In genomic region chr10:125262920-125263319, GRCh38 we compare ENCODE assay signal across 19 cellular contexts.
"Had no signal": no experiment of that assay in that cellular context is flagged by ENCODE, and none has a peak within 500 bp of the region (broad histone marks: within the 10 kb centered on the region; RNA-seq: fewer than 3 reads in every experiment).

No MANE protein-coding gene starts in this region.

- H3K36me3 Mint-ChIP-seq: naive B cell had no signal

- H3K27me3 ChIP-seq: gastroesophageal sphincter, testis, tibial nerve, upper lobe of right lung had no signal

- H3K4me3 ChIP-seq: coronary artery, gastroesophageal sphincter, left ventricle myocardium inferior, lower lobe of right lung, spleen, testis, tibial nerve, upper lobe of right lung had no signal

- H3K4me1 Mint-ChIP-seq: nephron had no signal

- H3K36me3 ChIP-seq: gastroesophageal sphincter, left ventricle myocardium inferior, lower lobe of right lung, spleen, tibial nerve, upper lobe of right lung had no signal

- H3K4me3 Mint-ChIP-seq: naive B cell; nephron; stimulated activated naive B cell treated with anti-CD40 and anti-IgM and Interleukin-4, amounts not matched to agents 10 μg/mL and 1 μg/mL and 100 μg/mL, for 72 hours; stimulated activated naive CD8-positive, alpha-beta T cell treated with anti-CD3 and anti-CD28 coated beads, Interleukin-15, amount 100 ng/mL, for 72 hours had no signal

- H3K27ac ChIP-seq: coronary artery, gastroesophageal sphincter, left ventricle myocardium inferior, lower lobe of right lung, spleen, testis, tibial nerve, upper lobe of right lung had no signal

- H3K4me1 ChIP-seq: gastroesophageal sphincter, left ventricle myocardium inferior, lower lobe of right lung, spleen, testis, tibial nerve, upper lobe of right lung had no signal

- H3K27ac Mint-ChIP-seq: nephron; stimulated activated naive B cell treated with anti-CD40 and anti-IgM and Interleukin-4, amounts not matched to agents 10 μg/mL and 1 μg/mL and 100 μg/mL, for 72 hours; stimulated activated naive CD8-positive, alpha-beta T cell treated with anti-CD3 and anti-CD28 coated beads, Interleukin-15, amount 100 ng/mL, for 72 hours had no signal

- DNase-seq: effector CD4-positive, alpha-beta T cell; glutamatergic neuron; left ventricle myocardium inferior; lower lobe of right lung; mesenchymal stem cell; naive B cell; spleen; stimulated activated CD4-positive, alpha-beta T cell treated with anti-CD3 and anti-CD28 coated beads, Interleukin-15, amount 100 ng/mL, for 24 hours; stimulated activated CD4-positive, alpha-beta T cell treated with anti-CD3 and anti-CD28 coated beads, Interleukin-1b, Interleukin-23, amount 100 ng/mL, for 48 hours; stimulated activated CD4-positive, alpha-beta T cell treated with anti-CD3 and anti-CD28 coated beads, Interleukin-4, amount 100 ng/mL, for 24 hours; stimulated activated naive B cell treated with anti-CD40 and anti-IgM and Interleukin-4, amounts not matched to agents 10 μg/mL and 1 μg/mL and 100 μg/mL, for 72 hours; stimulated activated naive CD8-positive, alpha-beta T cell treated with anti-CD3 and anti-CD28 coated beads, Interleukin-15, amount 100 ng/mL, for 72 hours; testis; upper lobe of right lung had no signal

- ATAC-seq: gastroesophageal sphincter; lower lobe of right lung; sciatic nerve; stimulated activated naive B cell treated with anti-CD40 and anti-IgM and Interleukin-4, amounts not matched to agents 10 μg/mL and 1 μg/mL and 100 μg/mL, for 72 hours; stimulated activated naive CD8-positive, alpha-beta T cell treated with anti-CD3 and anti-CD28 coated beads, Interleukin-15, amount 100 ng/mL, for 72 hours; upper lobe of right lung had no signal

- H3K9me3 ChIP-seq: gastroesophageal sphincter, lower lobe of right lung, spleen, testis, tibial nerve, upper lobe of right lung had no signal

- H3K9me3 Mint-ChIP-seq: nephron had no signal
